In the genomic region with DNA sequence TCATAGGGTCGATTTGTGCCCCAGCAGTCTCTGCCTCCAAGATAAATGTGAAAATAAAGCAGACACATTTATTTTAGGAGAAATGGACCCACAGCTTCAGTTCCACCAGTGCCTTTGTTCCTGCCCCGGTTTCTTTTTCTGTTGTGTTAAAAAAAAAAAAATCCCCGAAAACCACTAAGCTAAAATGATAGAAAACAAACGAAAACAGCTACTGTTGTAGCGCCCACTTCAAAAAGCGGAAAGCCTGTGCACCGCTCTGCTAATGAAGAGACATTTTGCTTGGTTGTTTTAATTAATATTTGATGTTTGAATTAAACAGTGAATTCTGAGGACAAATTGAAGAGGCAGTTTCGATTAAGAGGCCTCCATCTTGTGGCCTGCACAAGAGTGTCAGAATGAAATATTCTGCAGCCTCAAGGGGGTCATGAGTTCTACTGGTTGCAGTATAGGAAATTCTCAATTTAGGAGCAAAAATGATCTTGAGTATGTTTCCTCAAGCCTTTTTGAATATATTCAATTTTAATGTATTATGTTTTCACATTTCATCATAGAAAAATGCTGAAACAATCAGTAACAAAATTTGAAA, we compare ENCODE assay signal across 23 cellular contexts.
DNase-seq lines count a peak whose midpoint lies in the region; ATAC-seq and TF ChIP-seq lines count a peak whose summit lies in the region.
"Had no signal": no experiment of that assay in that cellular context is flagged by ENCODE, and none has a peak within 500 bp of the region (broad histone marks: within the 10 kb centered on the region; RNA-seq: fewer than 3 reads in every experiment).

No MANE protein-coding gene starts in this region.

- H3K4me3 Mint-ChIP-seq in activated CD4-positive, alpha-beta T cell treated with anti-CD3 and anti-CD28 coated beads, Interleukin-2, amount 10 ng/mL, durations not matched to agents 7 days and 5 days: peak overlapping the region; percentile 44
- peak overlapping the region; percentile 67 for H3K4me3 Mint-ChIP-seq in activated T-helper 1 cell treated with anti-CD3 and anti-CD28 coated beads, Interleukin-12 subunit alpha, Interleukin-12 subunit beta, Interleukin-2, Interleukin-4 antibody, amounts not matched to agents 30 ng/mL and 10 ng/mL and 1 ng/mL, durations not matched to agents 14 hours and 24 hours and 36 hours
- peak overlapping the region; percentile 62 to 87 (median 79) for H3K4me3 Mint-ChIP-seq in naive thymus-derived CD8-positive, alpha-beta T cell

- H3K27ac ChIP-seq in KOPT-K1 (ENCODE audit: low read depth, low read length, poor library complexity, severe bottlenecking): peak overlapping the region; percentile 77
- H3K27ac ChIP-seq in aorta (ENCODE audit: low read depth in 1 of 2, low read length in 2 of 2): no peak overlapping the region
- H3K27ac ChIP-seq: A549, foreskin keratinocyte, parathyroid adenoma, sigmoid colon, upper lobe of right lung, VCaP had no signal

- H3K36me3 ChIP-seq in KOPT-K1 (ENCODE audit: insufficient read depth, low read length) (peaks cover 50% of the 10 kb centered on the region), aorta (ENCODE audit: control insufficient read depth in 1 of 2, insufficient read depth in 2 of 2, low read length in 1 of 2) (peaks cover 0 to 1% of the 10 kb centered on the region in 2 donors)

- CTCF ChIA-PET in activated CD4-positive, alpha-beta T cell treated with anti-CD3 and anti-CD28 coated beads, Interleukin-2, amount 10 ng/mL, durations not matched to agents 7 days and 5 days (lab: Charles Lee): interaction anchor here (0.6 to 1.8 kb wide), 4 partner anchors 10 to 246 kb away, joined by 3 to 4 read pairs (median 4); no protein-coding TSS in a partner anchor
- CTCF ChIA-PET in HEK293T (lab: Yijun Ruan, JAX): no interaction called here

- intact Hi-C loops in activated T-helper 1 cell treated with anti-CD3 and anti-CD28 coated beads, Interleukin-12 subunit alpha, Interleukin-12 subunit beta, Interleukin-2, Interleukin-4 antibody, amounts not matched to agents 30 ng/mL and 10 ng/mL and 1 ng/mL, durations not matched to agents 14 hours and 24 hours and 36 hours (cut with micrococcal nuclease): loop anchor here (5.0 kb wide), 2 partner anchors 61 to 64 kb away; no protein-coding TSS in a partner anchor
- intact Hi-C loops in aorta (cut with DNase I): no loop called here

- H3K9me3 Mint-ChIP-seq in activated CD4-positive, alpha-beta T cell treated with anti-CD3 and anti-CD28 coated beads, Interleukin-2, amount 10 ng/mL, durations not matched to agents 7 days and 5 days: no peaks in the 10 kb centered on the region
- H3K9me3 Mint-ChIP-seq in activated T-helper 1 cell treated with anti-CD3 and anti-CD28 coated beads, Interleukin-12 subunit alpha, Interleukin-12 subunit beta, Interleukin-2, Interleukin-4 antibody, amounts not matched to agents 30 ng/mL and 10 ng/mL and 1 ng/mL, durations not matched to agents 14 hours and 24 hours and 36 hours: no peaks in the 10 kb centered on the region
- H3K9me3 Mint-ChIP-seq in naive thymus-derived CD8-positive, alpha-beta T cell: no peaks in the 10 kb centered on the region
- H3K9me3 Mint-ChIP-seq: H9 had no signal

- no peaks in the 10 kb centered on the region for H3K4me1 ChIP-seq in aorta (ENCODE audit: control insufficient read depth in 1 of 2, insufficient read depth in 2 of 2, low read length in 2 of 2)
- H3K4me1 ChIP-seq: A549, foreskin keratinocyte, parathyroid adenoma, sigmoid colon, upper lobe of right lung had no signal

- DNase-seq in activated CD4-positive, alpha-beta T cell treated with anti-CD3 and anti-CD28 coated beads, Interleukin-2, amount 10 ng/mL, durations not matched to agents 7 days and 5 days: peak; percentile 36
- no peak for DNase-seq in activated CD4-positive, alpha-beta T cell treated with anti-CD3 and anti-CD28 coated beads, Interleukin-2, amount 50 U/mL, for 4 hours
- no peak for DNase-seq in activated T-helper 1 cell treated with anti-CD3 and anti-CD28 coated beads, Interleukin-12 subunit alpha, Interleukin-12 subunit beta, Interleukin-2, Interleukin-4 antibody, amounts not matched to agents 30 ng/mL and 10 ng/mL and 1 ng/mL, durations not matched to agents 14 hours and 24 hours and 36 hours (ENCODE audit: low spot score)
- DNase-seq in naive thymus-derived CD8-positive, alpha-beta T cell: peak in 5 of 10 donors; percentile 8 to 63 (median 58)
- DNase-seq in aorta: no peak
- DNase-seq in HEK293T (ENCODE audit: extremely low spot score): no peak
- DNase-seq in ureter (ENCODE audit: low spot score): no peak
- DNase-seq: DMS 273 treated with DMSO at 0.1 percent for 48 hours; foreskin keratinocyte; GF-D8; H9; mammary epithelial cell; NCI-H1436; NCI-H2171; NCI-H526; sigmoid colon; stimulated activated naive CD4-positive, alpha-beta T cell treated with Interleukin-2 at 50 U/mL for 16 hours; upper lobe of right lung had no signal

- H3K36me3 Mint-ChIP-seq in activated CD4-positive, alpha-beta T cell treated with anti-CD3 and anti-CD28 coated beads, Interleukin-2, amount 10 ng/mL, durations not matched to agents 7 days and 5 days (ENCODE audit: low read depth): peaks cover 51% of the 10 kb centered on the region
- H3K36me3 Mint-ChIP-seq in activated T-helper 1 cell treated with anti-CD3 and anti-CD28 coated beads, Interleukin-12 subunit alpha, Interleukin-12 subunit beta, Interleukin-2, Interleukin-4 antibody, amounts not matched to agents 30 ng/mL and 10 ng/mL and 1 ng/mL, durations not matched to agents 14 hours and 24 hours and 36 hours (ENCODE audit: low read depth): peaks cover 36% of the 10 kb centered on the region
- peaks cover 0 to 11% (median 1%) of the 10 kb centered on the region in 3 donors for H3K36me3 Mint-ChIP-seq in naive thymus-derived CD8-positive, alpha-beta T cell

- POLR2A ChIA-PET in activated CD4-positive, alpha-beta T cell treated with anti-CD3 and anti-CD28 coated beads, Interleukin-2, amount 10 ng/mL, durations not matched to agents 7 days and 5 days (lab: Charles Lee): no interaction called here
- POLR2A ChIA-PET in naive thymus-derived CD8-positive, alpha-beta T cell (lab: Charles Lee): interaction anchor here (0.8 to 1.9 kb wide), 8 partner anchors 27 to 186 kb away, joined by 3 to 7 read pairs (median 3); no protein-coding TSS in a partner anchor
- POLR2A ChIA-PET in HEK293T (lab: Yijun Ruan, JAX): no interaction called here

- H3K27me3 Mint-ChIP-seq in activated CD4-positive, alpha-beta T cell treated with anti-CD3 and anti-CD28 coated beads, Interleukin-2, amount 10 ng/mL, durations not matched to agents 7 days and 5 days: no peaks in the 10 kb centered on the region
- peaks cover 1% of the 10 kb centered on the region for H3K27me3 Mint-ChIP-seq in activated T-helper 1 cell treated with anti-CD3 and anti-CD28 coated beads, Interleukin-12 subunit alpha, Interleukin-12 subunit beta, Interleukin-2, Interleukin-4 antibody, amounts not matched to agents 30 ng/mL and 10 ng/mL and 1 ng/mL, durations not matched to agents 14 hours and 24 hours and 36 hours (ENCODE audit: insufficient read depth)
- no peaks in the 10 kb centered on the region for H3K27me3 Mint-ChIP-seq in naive thymus-derived CD8-positive, alpha-beta T cell

- H3K27me3 ChIP-seq in aorta (ENCODE audit: control insufficient read depth in 1 of 2, insufficient read depth in 2 of 2, low read length in 1 of 2): no peaks in the 10 kb centered on the region
- H3K27me3 ChIP-seq: foreskin keratinocyte, sigmoid colon, upper lobe of right lung had no signal

- peaks cover 73% of the 10 kb centered on the region for H3K4me1 Mint-ChIP-seq in activated CD4-positive, alpha-beta T cell treated with anti-CD3 and anti-CD28 coated beads, Interleukin-2, amount 10 ng/mL, durations not matched to agents 7 days and 5 days
- peaks cover 64% of the 10 kb centered on the region for H3K4me1 Mint-ChIP-seq in activated T-helper 1 cell treated with anti-CD3 and anti-CD28 coated beads, Interleukin-12 subunit alpha, Interleukin-12 subunit beta, Interleukin-2, Interleukin-4 antibody, amounts not matched to agents 30 ng/mL and 10 ng/mL and 1 ng/mL, durations not matched to agents 14 hours and 24 hours and 36 hours (ENCODE audit: low read depth)
- peaks cover 20 to 50% (median 41%) of the 10 kb centered on the region in 4 donors for H3K4me1 Mint-ChIP-seq in naive thymus-derived CD8-positive, alpha-beta T cell

- no peaks in the 10 kb centered on the region for H3K9me3 ChIP-seq in KOPT-K1 (ENCODE audit: insufficient read depth, low read length, poor library complexity, severe bottlenecking)
- H3K9me3 ChIP-seq in aorta (ENCODE audit: control insufficient read depth, low read length): no peaks in the 10 kb centered on the region
- H3K9me3 ChIP-seq: A549, sigmoid colon, upper lobe of right lung had no signal

- peak; percentile 82 to 86 for ATAC-seq in naive thymus-derived CD8-positive, alpha-beta T cell
- ATAC-seq in aorta (ENCODE audit: low FRiP score): no peak
- ATAC-seq: A549, foreskin keratinocyte, HepG2, upper lobe of right lung had no signal

- peak overlapping the region; percentile 98 for H3K27ac Mint-ChIP-seq in activated CD4-positive, alpha-beta T cell treated with anti-CD3 and anti-CD28 coated beads, Interleukin-2, amount 10 ng/mL, durations not matched to agents 7 days and 5 days
- H3K27ac Mint-ChIP-seq in activated T-helper 1 cell treated with anti-CD3 and anti-CD28 coated beads, Interleukin-12 subunit alpha, Interleukin-12 subunit beta, Interleukin-2, Interleukin-4 antibody, amounts not matched to agents 30 ng/mL and 10 ng/mL and 1 ng/mL, durations not matched to agents 14 hours and 24 hours and 36 hours: peak overlapping the region; percentile 83
- peak overlapping the region; percentile 91 to 98 (median 95) for H3K27ac Mint-ChIP-seq in naive thymus-derived CD8-positive, alpha-beta T cell

- WGBS in aorta, 2 donors: 73% methylated on average over 8 of the region's 8 CpGs

- no peak overlapping the region for H3K4me3 ChIP-seq in aorta (ENCODE audit: low read length in 2 of 2)
- H3K4me3 ChIP-seq: A549, sigmoid colon, upper lobe of right lung had no signal

TF ChIP-seq in HEK293T, 16 proteins besides CTCF, POLR2A, EP300 and RAD21 (continues in another document):
- no peak for TF ChIP-seq NFRKB (IDR thresholded peaks at IDR 0.05)
- no peak for TF ChIP-seq FOXM1 (IDR thresholded peaks at IDR 0.05; ENCODE audit: borderline replicate concordance)
- no peak for TF ChIP-seq HDGF (IDR thresholded peaks at IDR 0.05; ENCODE audit: borderline replicate concordance)
- TF ChIP-seq SP1 (IDR thresholded peaks at IDR 0.05): no peak
- no peak for TF ChIP-seq ELF4 (IDR thresholded peaks at IDR 0.05)
- TF ChIP-seq, protein P1, sequence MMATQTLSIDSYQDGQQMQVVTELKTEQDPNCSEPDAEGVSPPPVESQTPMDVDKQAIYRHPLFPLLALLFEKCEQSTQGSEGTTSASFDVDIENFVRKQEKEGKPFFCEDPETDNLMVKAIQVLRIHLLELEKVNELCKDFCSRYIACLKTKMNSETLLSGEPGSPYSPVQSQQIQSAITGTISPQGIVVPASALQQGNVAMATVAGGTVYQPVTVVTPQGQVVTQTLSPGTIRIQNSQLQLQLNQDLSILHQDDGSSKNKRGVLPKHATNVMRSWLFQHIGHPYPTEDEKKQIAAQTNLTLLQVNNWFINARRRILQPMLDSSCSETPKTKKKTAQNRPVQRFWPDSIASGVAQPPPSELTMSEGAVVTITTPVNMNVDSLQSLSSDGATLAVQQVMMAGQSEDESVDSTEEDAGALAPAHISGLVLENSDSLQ (IDR thresholded peaks at IDR 0.05): no peak
- no peak for TF ChIP-seq ZNF384 (IDR thresholded peaks at IDR 0.05)
- no peak for TF ChIP-seq FOXA1 (IDR thresholded peaks at IDR 0.05)
